In the genomic region with DNA sequence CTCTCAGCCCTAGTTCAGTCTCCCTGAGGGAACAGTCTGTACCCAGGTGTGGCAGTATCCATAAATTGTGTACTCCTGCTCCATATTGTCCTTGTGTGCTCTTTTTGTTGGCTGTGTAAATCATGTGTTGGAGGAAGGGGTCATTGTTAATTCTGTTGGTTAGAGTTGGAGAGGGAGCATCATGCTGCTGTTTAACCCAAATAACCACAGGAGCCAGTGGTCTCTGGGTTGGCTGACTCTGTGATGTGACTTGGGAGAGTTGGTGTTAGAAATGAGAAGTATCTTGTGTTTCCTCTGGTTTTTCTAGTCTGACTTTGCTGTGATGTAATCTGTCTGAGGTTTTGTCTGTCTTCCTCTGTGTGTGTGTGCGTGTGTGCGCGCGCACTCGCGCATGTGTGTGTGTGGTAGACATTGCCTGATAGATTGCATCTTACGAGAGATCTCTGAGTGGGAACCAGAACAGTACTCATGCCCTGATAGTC, we compare ENCODE assay signal across 9 cellular contexts. TPM values are rescaled to one million over a fixed set of nuclear protein-coding genes. Genes with fewer than 3 reads are reported as not detected.
DNase-seq lines count a peak whose midpoint lies in the region; ATAC-seq, FAIRE-seq and TF ChIP-seq lines count a peak whose summit lies in the region.
"Had no signal": no experiment of that assay in that cellular context is flagged by ENCODE, and none has a peak within 500 bp of the region (broad histone marks: within the 10 kb centered on the region; RNA-seq: fewer than 3 reads in every experiment).

No MANE protein-coding gene starts in this region.

- H3K4me3 ChIP-seq in A549 (no peak overlapping the region; the same call in 2 of the 3 replicates), pancreas (no peak overlapping the region), tibial artery (no peak overlapping the region)

- no peaks in the 10 kb centered on the region for H3K27me3 ChIP-seq in pancreas
- no peaks in the 10 kb centered on the region for H3K27me3 ChIP-seq in tibial artery

- no peak for TF ChIP-seq RAD21 in A549 (conservative IDR thresholded peaks at IDR 0.05 in 1 of 2, IDR thresholded peaks at IDR 0.05 in 1 of 2)

- no peak for TF ChIP-seq POLR2A in A549 (IDR thresholded peaks at IDR 0.05; ENCODE audit: low read length)

- peak overlapping the region; percentile 90 to 93 for H3K27ac Mint-ChIP-seq in effector memory CD8-positive, alpha-beta T cell

- intact Hi-C loops in pancreas (cut with DNase I) (no loop called here), tibial artery (cut with DNase I; ENCODE audit: low total_unique reads) (no loop called here)

- H3K4me1 ChIP-seq in A549 (peaks cover 60% of the 10 kb centered on the region), pancreas (peaks cover 21 to 52% (median 37%) of the 10 kb centered on the region in 3 donors), tibial artery (peaks cover 0 to 73% (median 45%) of the 10 kb centered on the region in 4 donors)

- 96% methylated on average over 7 of the region's 7 CpGs for WGBS in A549 (ENCODE audit: missing lambda C conversion rate)
- WGBS in pancreas, 2 donors: 91 to 92% methylated on average over 7 of the region's 7 CpGs

- no peak for FAIRE-seq in A549 (lab: Jason Lieb, UNC)
- FAIRE-seq in pancreas (lab: Jason Lieb, UNC): no peak
- FAIRE-seq in D721Med (lab: Jason Lieb, UNC): no peak

- TF ChIP-seq CTCF in A549 (IDR thresholded peaks at IDR 0.05): no peak
- TF ChIP-seq CTCF in pancreas (IDR thresholded peaks at IDR 0.05): no peak
- no peak for TF ChIP-seq CTCF in tibial artery (IDR thresholded peaks at IDR 0.05)
- TF ChIP-seq CTCF in D721Med (IDR thresholded peaks at IDR 0.05; ENCODE audit: insufficient read depth, missing control alignments): no peak

- CTCF ChIA-PET in A549 (lab: Yijun Ruan, JAX): interaction anchor here (0.5 to 5.8 kb wide), 6 partner anchors 9 to 41 kb away, joined by 3 to 38 read pairs (median 4); a partner anchor contains a TSS

- no peaks in the 10 kb centered on the region for H3K27me3 Mint-ChIP-seq in effector memory CD8-positive, alpha-beta T cell

- peaks cover 10% of the 10 kb centered on the region for H3K36me3 Mint-ChIP-seq in effector memory CD8-positive, alpha-beta T cell (ENCODE audit: insufficient read depth)

- POLR2A ChIA-PET in A549 (lab: Yijun Ruan, JAX): no interaction called here

- H3K9me3 ChIP-seq in A549 (no peaks in the 10 kb centered on the region), pancreas (no peaks in the 10 kb centered on the region), tibial artery (no peaks in the 10 kb centered on the region)

- peaks cover 17 to 28% of the 10 kb centered on the region in 2 donors for H3K4me1 Mint-ChIP-seq in effector memory CD8-positive, alpha-beta T cell (ENCODE audit: low read depth in 2 of 2)

- H3K36me3 ChIP-seq in pancreas (peaks cover 6 to 25% (median 18%) of the 10 kb centered on the region in 3 donors), tibial artery (peaks cover 26 to 41% (median 31%) of the 10 kb centered on the region in 3 donors)

- no peak for DNase-seq in A549 (ENCODE audit: low read depth in 1 of 2, low spot score in 1 of 2)
- peak; percentile 72 to 82 for DNase-seq in activated CD4-positive, alpha-beta T cell treated with anti-CD3 and anti-CD28 coated beads, Interleukin-2, amount 50 U/mL, for 48 hours
- peak; percentile 75 to 78 (median 78) for DNase-seq in effector memory CD8-positive, alpha-beta T cell
- DNase-seq in pancreas: peak in 1 of 6 donors; percentile 63
- DNase-seq in tibial artery: peak; percentile 81 to 85
- no peak for DNase-seq in D721Med (ENCODE audit: insufficient read length, low spot score)

- ATAC-seq in A549 (no peak), GM19467 (IDR thresholded peaks at IDR 0.05; ENCODE audit: unreplicated experiment) (peak; percentile 87), HG03575 (IDR thresholded peaks at IDR 0.05; ENCODE audit: extremely low read depth, insufficient number of reproducible peaks, low FRiP score, unreplicated experiment) (peak; percentile 92), pancreas (peak in 3 of 4 donors; percentile 47 to 82 (median 70))
- ATAC-seq in effector memory CD8-positive, alpha-beta T cell (replicated peaks): peak; percentile 94

- H3K27ac ChIP-seq in A549 (peak overlapping the region; percentile 55 to 71; a peak in 5 of 6 replicates), pancreas (peak overlapping the region in 2 of 4 donors; percentile 62 to 64), tibial artery (peak overlapping the region in 1 of 2 donors; percentile 20)

- no peak for TF ChIP-seq EP300 in A549 (IDR thresholded peaks at IDR 0.05)

- peak overlapping the region; percentile 71 for H3K4me2 ChIP-seq in A549

- peak overlapping the region; percentile 55 to 64 for H3K4me3 Mint-ChIP-seq in effector memory CD8-positive, alpha-beta T cell

- H3K9me3 Mint-ChIP-seq in effector memory CD8-positive, alpha-beta T cell: no peaks in the 10 kb centered on the region

TF ChIP-seq in A549, 52 proteins besides CTCF, POLR2A, EP300 and RAD21:
- TF ChIP-seq EHF (CRISPR knock-in tag; IDR thresholded peaks at IDR 0.05) (no peak), EHMT2 (IDR thresholded peaks at IDR 0.05; ENCODE audit: low read depth) (no peak), RNF2 (IDR thresholded peaks at IDR 0.05; ENCODE audit: borderline replicate concordance, low read depth) (no peak), ZNF302 (CRISPR knock-in tag; IDR thresholded peaks at IDR 0.05) (no peak)
- TF ChIP-seq, protein P1, sequence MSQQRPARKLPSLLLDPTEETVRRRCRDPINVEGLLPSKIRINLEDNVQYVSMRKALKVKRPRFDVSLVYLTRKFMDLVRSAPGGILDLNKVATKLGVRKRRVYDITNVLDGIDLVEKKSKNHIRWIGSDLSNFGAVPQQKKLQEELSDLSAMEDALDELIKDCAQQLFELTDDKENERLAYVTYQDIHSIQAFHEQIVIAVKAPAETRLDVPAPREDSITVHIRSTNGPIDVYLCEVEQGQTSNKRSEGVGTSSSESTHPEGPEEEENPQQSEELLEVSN (IDR thresholded peaks at IDR 0.05; ENCODE audit: borderline replicate concordance, low read depth): no peak

RNA-seq across cellular contexts. Expression of a gene that starts 30.5 kb away (rescaled TPM):
- 146 and 148 TPM in 2 replicates for polyA plus RNA-seq in A549 (2011; rRNA removed)
- polyA plus RNA-seq in A549 (2012; cell fraction: cytosol; rRNA removed): 54.5 and 62.5 TPM in 2 replicates
- 107 and 112 TPM in 2 replicates for polyA plus RNA-seq in A549 (2012; cell fraction: nucleus; rRNA removed)
- 72.8 to 74.5 TPM (median 74.1 TPM) in 3 replicates for polyA plus RNA-seq in A549 (2017; fragmentation: RNase III; extraction: RNeasy Plus Mini Kit Qiagen cat#74134 plus additional on column Dnase treatment)
- polyA minus RNA-seq in A549 (2011; rRNA and poly(A)+ RNA removed): 431 and 540 TPM in 2 replicates
- total RNA-seq in pancreas: 100 to 1,000 TPM; 113 to 203 (median 131) TPM
- 10 to 100 TPM; 42.7 to 73.1 TPM for polyA plus RNA-seq in pancreas

RNA-seq across cellular contexts. Expression of a gene that starts 40.5 kb away (rescaled TPM):
- not detected in 2 replicates for polyA plus RNA-seq in A549 (2011; rRNA removed)
- not detected in 2 replicates for polyA plus RNA-seq in A549 (2012; cell fraction: cytosol; rRNA removed)
- polyA plus RNA-seq in A549 (2012; cell fraction: nucleus; rRNA removed): not detected in 2 replicates
- polyA plus RNA-seq in A549 (2017; fragmentation: RNase III; extraction: RNeasy Plus Mini Kit Qiagen cat#74134 plus additional on column Dnase treatment): not detected in 3 replicates
- polyA minus RNA-seq in A549 (2011; rRNA and poly(A)+ RNA removed): not detected in 2 replicates
- not detected for total RNA-seq in pancreas
- polyA plus RNA-seq in pancreas: under 1 TPM in 1 of 2 donors, not detected in 1; 0.05 TPM
- polyA plus RNA-seq: AG04450 had no signal

RNA-seq across cellular contexts. Expression of a gene that starts 50.8 kb away (rescaled TPM):
- polyA plus RNA-seq in A549 (2011; rRNA removed) (99.7 and 115 TPM in 2 replicates), A549 (2017; fragmentation: RNase III; extraction: RNeasy Plus Mini Kit Qiagen cat#74134 plus additional on column Dnase treatment) (91.4 to 96.3 TPM (median 91.8 TPM) in 3 replicates), pancreas (10 to 100 TPM; 62.9 to 96.4 TPM)
- 202 and 204 TPM in 2 replicates for polyA plus RNA-seq in A549 (2012; cell fraction: cytosol; rRNA removed)
- 138 and 154 TPM in 2 replicates for polyA plus RNA-seq in A549 (2012; cell fraction: nucleus; rRNA removed)
- 9.0 and 11.6 TPM in 2 replicates for polyA minus RNA-seq in A549 (2011; rRNA and poly(A)+ RNA removed)
- total RNA-seq in pancreas: 10 to 100 TPM; 32.1 to 65.3 (median 56.0) TPM

Comparison
In these comparisons a context has a peak if more than half of its experiments do, and no peak if none do; other contexts are left out.
1. ATAC-seq: peak in GM19467 (single experiment), HG03575 (single experiment), effector memory CD8-positive, alpha-beta T cell (single experiment) and pancreas (3 of 4); none in A549 (0 of 2).
2. DNase-seq: peak in activated CD4-positive, alpha-beta T cell treated with anti-CD3 and anti-CD28 coated beads, Interleukin-2, amount 50 U/mL, for 48 hours (2 of 2), effector memory CD8-positive, alpha-beta T cell (3 of 3) and tibial artery (2 of 2); none in A549 (0 of 2) and D721Med (single experiment).